17 cellular contexts compared by ENCODE assay signal in genomic region chrX:47646636-47647035, GRCh38. TPM values are rescaled to one million over a fixed set of nuclear protein-coding genes. Genes with fewer than 3 reads are reported as not detected.
DNase-seq lines count a peak whose midpoint lies in the region; ATAC-seq and TF ChIP-seq lines count a peak whose summit lies in the region.
"Had no signal": no experiment of that assay in that cellular context is flagged by ENCODE, and none has a peak within 500 bp of the region (broad histone marks: within the 10 kb centered on the region; RNA-seq: fewer than 3 reads in every experiment).

No MANE protein-coding gene starts in this region.

- H2AFZ ChIP-seq in neural progenitor cell (replicated peaks): no peak overlapping the region

- no peaks in the 10 kb centered on the region for H3K27me3 Mint-ChIP-seq in activated CD4-positive, alpha-beta T cell treated with anti-CD3 and anti-CD28 coated beads for 36 hours
- H3K27me3 Mint-ChIP-seq in CD4-positive, alpha-beta T cell: no peaks in the 10 kb centered on the region
- H3K27me3 Mint-ChIP-seq in activated T-helper 17 cell treated with anti-CD3 and anti-CD28 coated beads, Interleukin-2, amount 50 U/mL, for 72 hours: no peaks in the 10 kb centered on the region
- H3K27me3 Mint-ChIP-seq in naive thymus-derived CD4-positive, alpha-beta T cell: no peaks in the 10 kb centered on the region
- peaks cover 8% of the 10 kb centered on the region for H3K27me3 Mint-ChIP-seq in neural progenitor cell (ENCODE audit: insufficient read depth, low read depth)

- peaks cover 9% of the 10 kb centered on the region for H4K20me1 ChIP-seq in neural progenitor cell (ENCODE audit: low read depth)

- ATAC-seq in activated CD4-positive, alpha-beta T cell treated with anti-CD3 and anti-CD28 coated beads for 36 hours: no peak
- no peak for ATAC-seq in CD4-positive, alpha-beta T cell (ENCODE audit: poor library complexity)
- no peak for ATAC-seq in activated T-helper 17 cell treated with anti-CD3 and anti-CD28 coated beads, Interleukin-2, amount 50 U/mL, for 72 hours (replicated peaks)
- no peak for ATAC-seq in naive thymus-derived CD4-positive, alpha-beta T cell
- ATAC-seq: Panc1, Right ventricle myocardium inferior had no signal

- no peaks in the 10 kb centered on the region for H3K9me3 ChIP-seq in CD4-positive, alpha-beta T cell (ENCODE audit: control insufficient read depth, low read length)
- no peaks in the 10 kb centered on the region for H3K9me3 ChIP-seq in naive thymus-derived CD4-positive, alpha-beta T cell (ENCODE audit: control insufficient read depth in 2 of 3, low read length in 3 of 3)
- no peaks in the 10 kb centered on the region for H3K9me3 ChIP-seq in neural progenitor cell (ENCODE audit: low read depth)

- H3K79me2 ChIP-seq in neural progenitor cell (ENCODE audit: low read depth): peaks cover 32% of the 10 kb centered on the region

- no peak overlapping the region for H3K4me2 ChIP-seq in neural progenitor cell

- CTCF ChIA-PET in activated CD4-positive, alpha-beta T cell treated with anti-CD3 and anti-CD28 coated beads for 36 hours (lab: Charles Lee): interaction anchor here (0.7 kb wide), 1 partner anchor 323 kb away, joined by 3 read pairs; no protein-coding TSS in a partner anchor
- CTCF ChIA-PET in CD4-positive, alpha-beta T cell (lab: Charles Lee): no interaction called here
- CTCF ChIA-PET in naive thymus-derived CD4-positive, alpha-beta T cell (lab: Charles Lee): interaction anchor here (0.6 kb wide), 1 partner anchor 15 kb away, joined by 3 read pairs; no protein-coding TSS in a partner anchor

- peaks cover 47% of the 10 kb centered on the region for H3K36me3 Mint-ChIP-seq in activated CD4-positive, alpha-beta T cell treated with anti-CD3 and anti-CD28 coated beads for 36 hours (ENCODE audit: low read depth)
- H3K36me3 Mint-ChIP-seq in CD4-positive, alpha-beta T cell (ENCODE audit: low read depth): peaks cover 66% of the 10 kb centered on the region
- peaks cover 79% of the 10 kb centered on the region for H3K36me3 Mint-ChIP-seq in activated T-helper 17 cell treated with anti-CD3 and anti-CD28 coated beads, Interleukin-2, amount 50 U/mL, for 72 hours (ENCODE audit: low read depth)
- H3K36me3 Mint-ChIP-seq in naive thymus-derived CD4-positive, alpha-beta T cell: peaks cover 0 to 38% (median 6%) of the 10 kb centered on the region in 5 donors
- H3K36me3 Mint-ChIP-seq in neural progenitor cell: peaks cover 2% of the 10 kb centered on the region

- no peak for DNase-seq in activated CD4-positive, alpha-beta T cell treated with anti-CD3 and anti-CD28 coated beads for 36 hours
- no peak for DNase-seq in activated CD4-positive, alpha-beta T cell treated with anti-CD3 and anti-CD28 coated beads for 1 hour
- no peak for DNase-seq in CD4-positive, alpha-beta T cell
- no peak for DNase-seq in naive thymus-derived CD4-positive, alpha-beta T cell
- DNase-seq in neural progenitor cell (ENCODE audit: low spot score) (no peak), NCI-H1694 treated with DMSO at 0.1 percent for 48 hours (lab: John Stamatoyannopoulos, UW) (no peak), HK-2 (ENCODE audit: unreplicated experiment) (no peak)
- DNase-seq: DMS53, NCI-H2029, NCI-H2171 treated with DMSO at 0.1 percent for 48 hours, NCI-H774 had no signal

- H3K4me3 Mint-ChIP-seq in activated CD4-positive, alpha-beta T cell treated with anti-CD3 and anti-CD28 coated beads for 36 hours: no peak overlapping the region
- H3K4me3 Mint-ChIP-seq in CD4-positive, alpha-beta T cell: peak overlapping the region; percentile 38
- peak overlapping the region; percentile 96 for H3K4me3 Mint-ChIP-seq in activated T-helper 17 cell treated with anti-CD3 and anti-CD28 coated beads, Interleukin-2, amount 50 U/mL, for 72 hours
- peak overlapping the region in 5 of 10 donors; percentile 10 to 50 (median 42) for H3K4me3 Mint-ChIP-seq in naive thymus-derived CD4-positive, alpha-beta T cell
- H3K4me3 Mint-ChIP-seq in neural progenitor cell: no peak overlapping the region

- H3K4me1 Mint-ChIP-seq in activated CD4-positive, alpha-beta T cell treated with anti-CD3 and anti-CD28 coated beads for 36 hours: peaks cover 49% of the 10 kb centered on the region
- H3K4me1 Mint-ChIP-seq in CD4-positive, alpha-beta T cell (ENCODE audit: low read depth): peaks cover 54% of the 10 kb centered on the region
- peaks cover 30% of the 10 kb centered on the region for H3K4me1 Mint-ChIP-seq in activated T-helper 17 cell treated with anti-CD3 and anti-CD28 coated beads, Interleukin-2, amount 50 U/mL, for 72 hours
- peaks cover 41 to 69% (median 54%) of the 10 kb centered on the region in 7 donors for H3K4me1 Mint-ChIP-seq in naive thymus-derived CD4-positive, alpha-beta T cell
- H3K4me1 Mint-ChIP-seq in neural progenitor cell: peaks cover 23% of the 10 kb centered on the region

- H3K27ac Mint-ChIP-seq in activated CD4-positive, alpha-beta T cell treated with anti-CD3 and anti-CD28 coated beads for 36 hours: peak overlapping the region; percentile 55
- H3K27ac Mint-ChIP-seq in CD4-positive, alpha-beta T cell: peak overlapping the region; percentile 59
- H3K27ac Mint-ChIP-seq in activated T-helper 17 cell treated with anti-CD3 and anti-CD28 coated beads, Interleukin-2, amount 50 U/mL, for 72 hours: peak overlapping the region; percentile 23
- peak overlapping the region in 5 of 9 donors; percentile 23 to 80 (median 48) for H3K27ac Mint-ChIP-seq in naive thymus-derived CD4-positive, alpha-beta T cell
- H3K27ac Mint-ChIP-seq in neural progenitor cell: no peak overlapping the region

- H3K27ac ChIP-seq in CD4-positive, alpha-beta T cell (ENCODE audit: low read depth, low read length): no peak overlapping the region
- H3K27ac ChIP-seq in naive thymus-derived CD4-positive, alpha-beta T cell (ENCODE audit: low read depth, low read length): no peak overlapping the region
- no peak overlapping the region for H3K27ac ChIP-seq in neural progenitor cell
- H3K27ac ChIP-seq: BLaER1 treated with 17β-estradiol and CSF1 and Interleukin-3, amounts not matched to agents 10 nM and 100 nM had no signal

- no peak overlapping the region for H3K9ac ChIP-seq in neural progenitor cell
- H3K9ac ChIP-seq: BLaER1 treated with 17β-estradiol and CSF1 and Interleukin-3, amounts not matched to agents 10 nM and 100 nM had no signal

- intact Hi-C loops in activated CD4-positive, alpha-beta T cell treated with anti-CD3 and anti-CD28 coated beads for 36 hours (cut with DNase I, micrococcal nuclease): loop anchor here in 1 of 2 experiments (5.0 kb wide), 1 partner anchor 76 kb away; no protein-coding TSS in a partner anchor
- intact Hi-C loops in CD4-positive, alpha-beta T cell (cut with DNase I, micrococcal nuclease): loop anchor here in 1 of 2 experiments (5.0 to 10.0 kb wide), 3 partner anchors 159 to 454 kb away; partner anchors contain the start of gene UBA1
- intact Hi-C loops in naive thymus-derived CD4-positive, alpha-beta T cell (cut with micrococcal nuclease): no loop called here

- H3K4me1 ChIP-seq in naive thymus-derived CD4-positive, alpha-beta T cell (ENCODE audit: control insufficient read depth in 2 of 2, insufficient read depth in 2 of 2, low read length in 2 of 2): peaks cover 12 to 22% of the 10 kb centered on the region in 2 donors
- peaks cover 4% of the 10 kb centered on the region for H3K4me1 ChIP-seq in neural progenitor cell

- H3K27me3 ChIP-seq in CD4-positive, alpha-beta T cell (ENCODE audit: control insufficient read depth, insufficient read depth, low read length): no peaks in the 10 kb centered on the region
- H3K27me3 ChIP-seq in naive thymus-derived CD4-positive, alpha-beta T cell (ENCODE audit: control insufficient read depth in 2 of 2, insufficient read depth in 2 of 2, low read length in 2 of 2): no peaks in the 10 kb centered on the region
- H3K27me3 ChIP-seq in neural progenitor cell: no peaks in the 10 kb centered on the region

- H3K9me3 Mint-ChIP-seq in activated CD4-positive, alpha-beta T cell treated with anti-CD3 and anti-CD28 coated beads for 36 hours (ENCODE audit: low read depth): no peaks in the 10 kb centered on the region
- H3K9me3 Mint-ChIP-seq in CD4-positive, alpha-beta T cell: no peaks in the 10 kb centered on the region
- H3K9me3 Mint-ChIP-seq in activated T-helper 17 cell treated with anti-CD3 and anti-CD28 coated beads, Interleukin-2, amount 50 U/mL, for 72 hours: no peaks in the 10 kb centered on the region
- no peaks in the 10 kb centered on the region for H3K9me3 Mint-ChIP-seq in naive thymus-derived CD4-positive, alpha-beta T cell
- peaks cover 18% of the 10 kb centered on the region for H3K9me3 Mint-ChIP-seq in neural progenitor cell

- H3K4me3 ChIP-seq in naive thymus-derived CD4-positive, alpha-beta T cell (ENCODE audit: low read length): no peak overlapping the region
- no peak overlapping the region for H3K4me3 ChIP-seq in neural progenitor cell
- H3K4me3 ChIP-seq: BLaER1 treated with 17β-estradiol and CSF1 and Interleukin-3, amounts not matched to agents 10 nM and 100 nM had no signal

- POLR2A ChIA-PET in activated CD4-positive, alpha-beta T cell treated with anti-CD3 and anti-CD28 coated beads for 36 hours (lab: Charles Lee): no interaction called here
- POLR2A ChIA-PET in CD4-positive, alpha-beta T cell (lab: Charles Lee): no interaction called here
- POLR2A ChIA-PET in naive thymus-derived CD4-positive, alpha-beta T cell (lab: Charles Lee): interaction anchor here (0.5 kb wide), 1 partner anchor 101 kb away, joined by 5 read pairs; no protein-coding TSS in a partner anchor

- TF ChIP-seq CTCF in CD4-positive, alpha-beta T cell (IDR thresholded peaks at IDR 0.05): no peak
- TF ChIP-seq CTCF in neural progenitor cell (IDR thresholded peaks at IDR 0.05): no peak

- H3K36me3 ChIP-seq in naive thymus-derived CD4-positive, alpha-beta T cell (ENCODE audit: control insufficient read depth in 2 of 3, insufficient read depth in 3 of 3, low read length in 3 of 3): peaks cover 0 to under 1% (median 0%) of the 10 kb centered on the region in 3 experiments
- H3K36me3 ChIP-seq in neural progenitor cell: no peaks in the 10 kb centered on the region

- peaks cover 8% of the 10 kb centered on the region for H3F3A ChIP-seq in neural progenitor cell (ENCODE audit: low read depth)

RNA-seq across cellular contexts. Expression of gene ELK1, which starts 3.7 kb away (rescaled TPM):
- total RNA-seq in activated CD4-positive, alpha-beta T cell treated with anti-CD3 and anti-CD28 coated beads for 36 hours: 100 to 1,000 TPM in 1 of 2 experiments, 10 to 100 TPM in 1; 96.8 to 117 TPM
- 10 to 100 TPM; 38.9 to 40.5 TPM for total RNA-seq in CD4-positive, alpha-beta T cell
- 10 to 100 TPM; 77.8 to 95.9 TPM for total RNA-seq in activated T-helper 17 cell treated with anti-CD3 and anti-CD28 coated beads, Interleukin-2, amount 50 U/mL, for 72 hours
- 10 to 100 TPM; 29.3 to 62.4 (median 38.1) TPM for total RNA-seq in naive thymus-derived CD4-positive, alpha-beta T cell
- polyA plus RNA-seq in naive thymus-derived CD4-positive, alpha-beta T cell: 10 to 100 TPM; 24.0 to 24.1 TPM
- total RNA-seq in neural progenitor cell (ENCODE audit: low replicate concordance): 16.6 and 28.9 TPM in 2 replicates

RNA-seq across cellular contexts. Expression of gene UXT, which starts 12.3 kb away (rescaled TPM):
- total RNA-seq in activated CD4-positive, alpha-beta T cell treated with anti-CD3 and anti-CD28 coated beads for 36 hours: 100 to 1,000 TPM; 195 to 210 TPM
- total RNA-seq in CD4-positive, alpha-beta T cell: 100 to 1,000 TPM; 188 to 197 TPM
- total RNA-seq in activated T-helper 17 cell treated with anti-CD3 and anti-CD28 coated beads, Interleukin-2, amount 50 U/mL, for 72 hours: 100 to 1,000 TPM; 127 to 156 TPM
- total RNA-seq in naive thymus-derived CD4-positive, alpha-beta T cell: 100 to 1,000 TPM; 160 to 235 (median 201) TPM
- polyA plus RNA-seq in naive thymus-derived CD4-positive, alpha-beta T cell: 100 to 1,000 TPM; 310 to 408 TPM
- total RNA-seq in neural progenitor cell (ENCODE audit: low replicate concordance): 88.5 and 91.9 TPM in 2 replicates

RNA-seq across cellular contexts. Expression of gene CFP, which starts 16.9 kb away (rescaled TPM):
- total RNA-seq in activated CD4-positive, alpha-beta T cell treated with anti-CD3 and anti-CD28 coated beads for 36 hours: 1 to 10 TPM; 2.4 to 4.7 TPM
- total RNA-seq in CD4-positive, alpha-beta T cell: 10 to 100 TPM; 18.3 to 18.6 TPM
- total RNA-seq in activated T-helper 17 cell treated with anti-CD3 and anti-CD28 coated beads, Interleukin-2, amount 50 U/mL, for 72 hours: 1 to 10 TPM; 3.2 to 7.6 TPM
- total RNA-seq in naive thymus-derived CD4-positive, alpha-beta T cell: 100 to 1,000 TPM in 1 of 5 experiments, 10 to 100 TPM in 4; 32.8 to 164 (median 43.9) TPM
- 10 to 100 TPM; 19.4 to 20.1 TPM for polyA plus RNA-seq in naive thymus-derived CD4-positive, alpha-beta T cell
- 0.06 and 0.40 TPM in 2 replicates for total RNA-seq in neural progenitor cell (ENCODE audit: low replicate concordance)
- total RNA-seq: H4 had no signal

RNA-seq across cellular contexts. Expression of gene SYN1, which starts 27.0 kb away (rescaled TPM):
- under 1 TPM; 0.82 to 0.98 TPM for total RNA-seq in activated CD4-positive, alpha-beta T cell treated with anti-CD3 and anti-CD28 coated beads for 36 hours
- total RNA-seq in CD4-positive, alpha-beta T cell: under 1 TPM; 0.27 to 0.87 TPM
- total RNA-seq in activated T-helper 17 cell treated with anti-CD3 and anti-CD28 coated beads, Interleukin-2, amount 50 U/mL, for 72 hours: 1 to 10 TPM; 1.0 to 4.3 TPM
- 1 to 10 TPM in 2 of 5 experiments, under 1 TPM in 3; 0.24 to 1.5 (median 0.97) TPM for total RNA-seq in naive thymus-derived CD4-positive, alpha-beta T cell
- under 1 TPM; 0.58 to 0.74 TPM for polyA plus RNA-seq in naive thymus-derived CD4-positive, alpha-beta T cell
- total RNA-seq in neural progenitor cell (ENCODE audit: low replicate concordance): 0.53 TPM in 1 of 2 replicates, not detected in the other
- total RNA-seq: H4, NCI-H460 had no signal

Comparison
In these comparisons a context has a peak if more than half of its experiments do, and no peak if none do; other contexts are left out.
1. H3K4me3 Mint-ChIP-seq: peak in CD4-positive, alpha-beta T cell (single experiment) and activated T-helper 17 cell treated with anti-CD3 and anti-CD28 coated beads, Interleukin-2, amount 50 U/mL, for 72 hours (single experiment); none in activated CD4-positive, alpha-beta T cell treated with anti-CD3 and anti-CD28 coated beads for 36 hours (single experiment) and neural progenitor cell (single experiment).